Comparison of ENCODE assay signal across 7 cellular contexts in genomic region chr5:142866563-142867275, GRCh38.
DNase-seq lines count a peak whose midpoint lies in the region; ATAC-seq, FAIRE-seq and TF ChIP-seq lines count a peak whose summit lies in the region.

No MANE protein-coding gene starts in this region.

- H3K79me2 ChIP-seq in GM12878 (ENCODE audit: control insufficient read depth, insufficient read depth, low read length), result no peaks in the 10 kb centered on the region

- H2AFZ ChIP-seq in GM12878 (ENCODE audit: control insufficient read depth, low read depth, low read length), result no peak overlapping the region

- POLR2A ChIA-PET in GM12878 (lab: Charles Lee), result no interaction called here

- H3K4me3 ChIP-seq in GM12878, result no peak overlapping the region

- in situ Hi-C loops in SK-MEL-5 (cut with HindIII; ENCODE audit: low pct_unique_long_range_greater_than_20kb, low sequenced_read_pairs), result no loop called here
- in situ Hi-C loops in GM12878 (cut with MboI), result no loop called here

- SMC1A ChIA-PET in GM12878 (lab: Charles Lee; ENCODE audit: uncharacterized antibody, unreplicated experiment), result interaction anchor here (0.6 to 5.8 kb wide), 13 partner anchors 17 to 654 kb away, joined by 3 to 50 read pairs (median 4); no protein-coding TSS in a partner anchor

- H3K36me3 ChIP-seq in GM12878 (ENCODE audit: control insufficient read depth in 2 of 2, insufficient read depth in 2 of 2, low read length in 1 of 2), result no peaks in the 10 kb centered on the region

- no peak for TF ChIP-seq POLR2A in GM12878 (IDR thresholded peaks at IDR 0.05; ENCODE audit: low read depth, low read length)

- no peaks in the 10 kb centered on the region for H3K9me3 ChIP-seq in GM12878 (replicated peaks; ENCODE audit: control insufficient read depth, insufficient read depth, low read length)

- no peak overlapping the region for H3K27ac ChIP-seq in GM12878 (ENCODE audit: control insufficient read depth, insufficient read depth)

- H3K9ac ChIP-seq in GM12878 (ENCODE audit: control insufficient read depth, insufficient read depth, low read length), result no peak overlapping the region

- FAIRE-seq in G401.6 (lab: Jason Lieb, UNC) (peak; percentile 3), GM12878 (lab: Jason Lieb, UNC) (peak; percentile 78)

- H3K4me2 ChIP-seq in GM12878 (ENCODE audit: control insufficient read depth, insufficient read depth), result no peak overlapping the region

- no peaks in the 10 kb centered on the region for H3K27me3 ChIP-seq in GM12878 (replicated peaks in 1 of 2; ENCODE audit: control insufficient read depth in 2 of 2, insufficient read depth in 2 of 2, low read length in 1 of 2)

- DNase-seq in SK-MEL-5 (ENCODE audit: low read depth, low spot score) (peak; percentile 78), GM12878 (ENCODE audit: low read depth, low spot score) (peak; percentile 26), islet precursor cell (peak; percentile 93)
- DNase-seq in stimulated activated CD4-positive, alpha-beta T cell treated with anti-CD3 and anti-CD28 coated beads, Interleukin-2, amount 100 ng/mL, for 4 hours (ENCODE audit: low read depth), result peak; percentile 19

- intact Hi-C loops in GM12878 (cut with micrococcal nuclease; ENCODE audit: unreplicated experiment), result loop anchor here (1.0 to 2.0 kb wide), 3 partner anchors 94 to 149 kb away; no protein-coding TSS in a partner anchor

- BruUV-seq in GM12878 (replicated peaks; lab: Mats Ljungman, UMichigan), result no TSS peak

- no peaks in the 10 kb centered on the region for H3K4me1 ChIP-seq in GM12878 (ENCODE audit: control insufficient read depth, insufficient read depth, low read length)

- peak; percentile 88 for TF ChIP-seq RAD21 in Ishikawa (IDR thresholded peaks at IDR 0.05; ENCODE audit: low read depth)
- TF ChIP-seq RAD21 in GM12878 (IDR thresholded peaks at IDR 0.05; ENCODE audit: insufficient read depth, low read depth, low read length), result peak; percentile 68

- ATAC-seq in GM21529 (IDR thresholded peaks at IDR 0.05; ENCODE audit: unreplicated experiment) (peak; percentile 75), GM12878 (peak; percentile 89)

- peak; percentile 66 to 78 (median 73) for TF ChIP-seq CTCF in GM12878 (IDR thresholded peaks at IDR 0.05 in 2 of 3, conservative IDR thresholded peaks at IDR 0.05 in 1 of 3; ENCODE audit: control insufficient read depth in 2 of 3, extremely low read depth in 1 of 3, insufficient read depth in 1 of 3, low read depth in 3 of 3, low read length in 3 of 3)

- no peak for TF ChIP-seq EP300 in Ishikawa (IDR thresholded peaks at IDR 0.05; ENCODE audit: borderline replicate concordance)
- no peak for TF ChIP-seq EP300 in GM12878 (IDR thresholded peaks at IDR 0.05; ENCODE audit: borderline replicate concordance in 1 of 2, control insufficient read depth in 1 of 2, low read depth in 2 of 2, low read length in 2 of 2)

- CTCF ChIA-PET in GM12878 (lab: Yijun Ruan, JAX), result interaction anchor here (0.5 to 2.1 kb wide), 41 partner anchors 9 to 1365 kb away, joined by 3 to 57 read pairs (median 5); partner anchors contain the start of gene ARHGAP26

- RAD21 ChIA-PET in GM12878 (lab: Charles Lee; ENCODE audit: unreplicated experiment), result interaction anchor here (0.6 to 3.0 kb wide), 18 partner anchors 9 to 977 kb away, joined by 3 to 31 read pairs (median 4); partner anchors contain the start of gene ARHGAP26

- H4K20me1 ChIP-seq in GM12878 (ENCODE audit: control insufficient read depth, insufficient read depth), result no peaks in the 10 kb centered on the region; the same call in 1 of the 2 replicates

- WGBS in GM12878 (ENCODE audit: insufficient coverage, insufficient replicate concordance, low lambda C conversion rate, missing lambda C conversion rate), result 54% methylated on average over 10 of the region's 10 CpGs

TF ChIP-seq in Ishikawa, 13 proteins besides CTCF, POLR2A, EP300 and RAD21 (continues in another document):
- TF ChIP-seq TCF12 (IDR thresholded peaks at IDR 0.05; ENCODE audit: low read depth) (no peak), EGR1 (IDR thresholded peaks at IDR 0.05) (no peak), FOXM1 (IDR thresholded peaks at IDR 0.05; ENCODE audit: borderline replicate concordance, low read depth) (no peak), TEAD4 (IDR thresholded peaks at IDR 0.05) (no peak), CEBPB (IDR thresholded peaks at IDR 0.05) (no peak), TAF1 (IDR thresholded peaks at IDR 0.05; ENCODE audit: low read depth) (no peak), ZBTB7A (IDR thresholded peaks at IDR 0.05; ENCODE audit: low read depth) (no peak), NFIC (IDR thresholded peaks at IDR 0.05) (no peak), REST (IDR thresholded peaks at IDR 0.05; ENCODE audit: low read depth) (no peak)
- TF ChIP-seq, protein P1, sequence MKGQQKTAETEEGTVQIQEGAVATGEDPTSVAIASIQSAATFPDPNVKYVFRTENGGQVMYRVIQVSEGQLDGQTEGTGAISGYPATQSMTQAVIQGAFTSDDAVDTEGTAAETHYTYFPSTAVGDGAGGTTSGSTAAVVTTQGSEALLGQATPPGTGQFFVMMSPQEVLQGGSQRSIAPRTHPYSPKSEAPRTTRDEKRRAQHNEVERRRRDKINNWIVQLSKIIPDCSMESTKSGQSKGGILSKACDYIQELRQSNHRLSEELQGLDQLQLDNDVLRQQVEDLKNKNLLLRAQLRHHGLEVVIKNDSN (IDR thresholded peaks at IDR 0.05), result no peak

TF ChIP-seq in GM12878, 131 proteins besides CTCF, POLR2A, EP300 and RAD21 (continues in another document):
- TF ChIP-seq ZBTB11 (CRISPR knock-in tag; IDR thresholded peaks at IDR 0.05), result no peak
- no peak for TF ChIP-seq EGR1 (IDR thresholded peaks at IDR 0.05; ENCODE audit: borderline replicate concordance in 1 of 2, low read depth in 2 of 2, low read length in 2 of 2)
- no peak for TF ChIP-seq DPF2 (IDR thresholded peaks at IDR 0.05)
- TF ChIP-seq NR2C2 (IDR thresholded peaks at IDR 0.05; ENCODE audit: borderline replicate concordance, control insufficient read depth, insufficient read length, low read depth), result no peak
- no peak for TF ChIP-seq ZBTB33 (IDR thresholded peaks at IDR 0.05)
- TF ChIP-seq SMARCA5 (IDR thresholded peaks at IDR 0.05), result peak; percentile 45; the same call in 1 of the 2 replicates
- TF ChIP-seq MXI1 (IDR thresholded peaks at IDR 0.05; ENCODE audit: low read depth, low read length), result no peak
- TF ChIP-seq HDGF (IDR thresholded peaks at IDR 0.05), result 0 out of 2 replicates have a peak, but pooled peaks have one; percentile 43
- TF ChIP-seq RELA (IDR thresholded peaks at IDR 0.05; ENCODE audit: borderline replicate concordance, partially characterized antibody), result no peak
- no peak for TF ChIP-seq KLF5 (IDR thresholded peaks at IDR 0.05; ENCODE audit: partially characterized antibody)
- TF ChIP-seq TCF7 (IDR thresholded peaks at IDR 0.05; ENCODE audit: borderline replicate concordance), result no peak

Comparison
In these comparisons a context has a peak if more than half of its experiments do, and no peak if none do; other contexts are left out.
1. DNase-seq: peak in every context shown above with its lines; median percentile 93 in islet precursor cell; 78 in SK-MEL-5; 26 in GM12878; 19 in stimulated activated CD4-positive, alpha-beta T cell treated with anti-CD3 and anti-CD28 coated beads, Interleukin-2, amount 100 ng/mL, for 4 hours.